ENCODE assay signal across 1 cellular context in the genomic region with DNA sequence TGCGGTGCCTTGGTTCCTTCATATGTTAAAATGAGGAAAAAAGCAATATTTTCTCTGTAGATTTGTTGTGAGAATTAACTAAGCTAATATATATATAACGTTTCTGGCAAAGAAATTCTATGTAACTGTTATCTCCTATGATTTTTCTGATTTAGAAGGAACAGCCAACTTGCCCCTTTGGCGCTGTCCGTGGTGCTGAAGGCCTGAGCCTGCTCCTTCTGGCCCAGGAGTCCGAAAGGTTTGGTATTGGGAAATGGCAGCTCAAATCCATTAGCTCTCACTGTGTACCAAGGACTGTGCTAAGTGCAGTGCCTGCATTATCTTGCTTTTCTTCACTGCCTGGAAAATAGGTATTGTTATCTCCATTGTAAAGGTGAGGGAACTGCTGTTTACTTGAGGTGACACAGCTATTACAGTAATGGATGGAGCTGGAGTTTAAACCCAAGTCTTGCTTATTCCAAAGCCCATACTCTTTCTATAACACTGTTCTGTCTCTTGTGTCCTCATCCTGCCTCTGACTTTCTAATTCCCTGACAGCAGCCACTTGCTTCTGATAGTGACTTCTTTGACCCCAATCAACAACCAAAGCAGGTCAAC.
TF ChIP-seq lines count a peak whose summit lies in the region.

No MANE protein-coding gene starts in this region.

TF ChIP-seq in GM23338, 12 proteins besides CTCF, POLR2A, EP300 and RAD21:
- TF ChIP-seq, protein P1, sequence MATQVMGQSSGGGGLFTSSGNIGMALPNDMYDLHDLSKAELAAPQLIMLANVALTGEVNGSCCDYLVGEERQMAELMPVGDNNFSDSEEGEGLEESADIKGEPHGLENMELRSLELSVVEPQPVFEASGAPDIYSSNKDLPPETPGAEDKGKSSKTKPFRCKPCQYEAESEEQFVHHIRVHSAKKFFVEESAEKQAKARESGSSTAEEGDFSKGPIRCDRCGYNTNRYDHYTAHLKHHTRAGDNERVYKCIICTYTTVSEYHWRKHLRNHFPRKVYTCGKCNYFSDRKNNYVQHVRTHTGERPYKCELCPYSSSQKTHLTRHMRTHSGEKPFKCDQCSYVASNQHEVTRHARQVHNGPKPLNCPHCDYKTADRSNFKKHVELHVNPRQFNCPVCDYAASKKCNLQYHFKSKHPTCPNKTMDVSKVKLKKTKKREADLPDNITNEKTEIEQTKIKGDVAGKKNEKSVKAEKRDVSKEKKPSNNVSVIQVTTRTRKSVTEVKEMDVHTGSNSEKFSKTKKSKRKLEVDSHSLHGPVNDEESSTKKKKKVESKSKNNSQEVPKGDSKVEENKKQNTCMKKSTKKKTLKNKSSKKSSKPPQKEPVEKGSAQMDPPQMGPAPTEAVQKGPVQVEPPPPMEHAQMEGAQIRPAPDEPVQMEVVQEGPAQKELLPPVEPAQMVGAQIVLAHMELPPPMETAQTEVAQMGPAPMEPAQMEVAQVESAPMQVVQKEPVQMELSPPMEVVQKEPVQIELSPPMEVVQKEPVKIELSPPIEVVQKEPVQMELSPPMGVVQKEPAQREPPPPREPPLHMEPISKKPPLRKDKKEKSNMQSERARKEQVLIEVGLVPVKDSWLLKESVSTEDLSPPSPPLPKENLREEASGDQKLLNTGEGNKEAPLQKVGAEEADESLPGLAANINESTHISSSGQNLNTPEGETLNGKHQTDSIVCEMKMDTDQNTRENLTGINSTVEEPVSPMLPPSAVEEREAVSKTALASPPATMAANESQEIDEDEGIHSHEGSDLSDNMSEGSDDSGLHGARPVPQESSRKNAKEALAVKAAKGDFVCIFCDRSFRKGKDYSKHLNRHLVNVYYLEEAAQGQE (IDR thresholded peaks at IDR 0.05; ENCODE audit: unreplicated experiment), result peak; percentile 96
- TF ChIP-seq JUNB (IDR thresholded peaks at IDR 0.05; ENCODE audit: unreplicated experiment), result no peak
- TF ChIP-seq, protein P2, sequence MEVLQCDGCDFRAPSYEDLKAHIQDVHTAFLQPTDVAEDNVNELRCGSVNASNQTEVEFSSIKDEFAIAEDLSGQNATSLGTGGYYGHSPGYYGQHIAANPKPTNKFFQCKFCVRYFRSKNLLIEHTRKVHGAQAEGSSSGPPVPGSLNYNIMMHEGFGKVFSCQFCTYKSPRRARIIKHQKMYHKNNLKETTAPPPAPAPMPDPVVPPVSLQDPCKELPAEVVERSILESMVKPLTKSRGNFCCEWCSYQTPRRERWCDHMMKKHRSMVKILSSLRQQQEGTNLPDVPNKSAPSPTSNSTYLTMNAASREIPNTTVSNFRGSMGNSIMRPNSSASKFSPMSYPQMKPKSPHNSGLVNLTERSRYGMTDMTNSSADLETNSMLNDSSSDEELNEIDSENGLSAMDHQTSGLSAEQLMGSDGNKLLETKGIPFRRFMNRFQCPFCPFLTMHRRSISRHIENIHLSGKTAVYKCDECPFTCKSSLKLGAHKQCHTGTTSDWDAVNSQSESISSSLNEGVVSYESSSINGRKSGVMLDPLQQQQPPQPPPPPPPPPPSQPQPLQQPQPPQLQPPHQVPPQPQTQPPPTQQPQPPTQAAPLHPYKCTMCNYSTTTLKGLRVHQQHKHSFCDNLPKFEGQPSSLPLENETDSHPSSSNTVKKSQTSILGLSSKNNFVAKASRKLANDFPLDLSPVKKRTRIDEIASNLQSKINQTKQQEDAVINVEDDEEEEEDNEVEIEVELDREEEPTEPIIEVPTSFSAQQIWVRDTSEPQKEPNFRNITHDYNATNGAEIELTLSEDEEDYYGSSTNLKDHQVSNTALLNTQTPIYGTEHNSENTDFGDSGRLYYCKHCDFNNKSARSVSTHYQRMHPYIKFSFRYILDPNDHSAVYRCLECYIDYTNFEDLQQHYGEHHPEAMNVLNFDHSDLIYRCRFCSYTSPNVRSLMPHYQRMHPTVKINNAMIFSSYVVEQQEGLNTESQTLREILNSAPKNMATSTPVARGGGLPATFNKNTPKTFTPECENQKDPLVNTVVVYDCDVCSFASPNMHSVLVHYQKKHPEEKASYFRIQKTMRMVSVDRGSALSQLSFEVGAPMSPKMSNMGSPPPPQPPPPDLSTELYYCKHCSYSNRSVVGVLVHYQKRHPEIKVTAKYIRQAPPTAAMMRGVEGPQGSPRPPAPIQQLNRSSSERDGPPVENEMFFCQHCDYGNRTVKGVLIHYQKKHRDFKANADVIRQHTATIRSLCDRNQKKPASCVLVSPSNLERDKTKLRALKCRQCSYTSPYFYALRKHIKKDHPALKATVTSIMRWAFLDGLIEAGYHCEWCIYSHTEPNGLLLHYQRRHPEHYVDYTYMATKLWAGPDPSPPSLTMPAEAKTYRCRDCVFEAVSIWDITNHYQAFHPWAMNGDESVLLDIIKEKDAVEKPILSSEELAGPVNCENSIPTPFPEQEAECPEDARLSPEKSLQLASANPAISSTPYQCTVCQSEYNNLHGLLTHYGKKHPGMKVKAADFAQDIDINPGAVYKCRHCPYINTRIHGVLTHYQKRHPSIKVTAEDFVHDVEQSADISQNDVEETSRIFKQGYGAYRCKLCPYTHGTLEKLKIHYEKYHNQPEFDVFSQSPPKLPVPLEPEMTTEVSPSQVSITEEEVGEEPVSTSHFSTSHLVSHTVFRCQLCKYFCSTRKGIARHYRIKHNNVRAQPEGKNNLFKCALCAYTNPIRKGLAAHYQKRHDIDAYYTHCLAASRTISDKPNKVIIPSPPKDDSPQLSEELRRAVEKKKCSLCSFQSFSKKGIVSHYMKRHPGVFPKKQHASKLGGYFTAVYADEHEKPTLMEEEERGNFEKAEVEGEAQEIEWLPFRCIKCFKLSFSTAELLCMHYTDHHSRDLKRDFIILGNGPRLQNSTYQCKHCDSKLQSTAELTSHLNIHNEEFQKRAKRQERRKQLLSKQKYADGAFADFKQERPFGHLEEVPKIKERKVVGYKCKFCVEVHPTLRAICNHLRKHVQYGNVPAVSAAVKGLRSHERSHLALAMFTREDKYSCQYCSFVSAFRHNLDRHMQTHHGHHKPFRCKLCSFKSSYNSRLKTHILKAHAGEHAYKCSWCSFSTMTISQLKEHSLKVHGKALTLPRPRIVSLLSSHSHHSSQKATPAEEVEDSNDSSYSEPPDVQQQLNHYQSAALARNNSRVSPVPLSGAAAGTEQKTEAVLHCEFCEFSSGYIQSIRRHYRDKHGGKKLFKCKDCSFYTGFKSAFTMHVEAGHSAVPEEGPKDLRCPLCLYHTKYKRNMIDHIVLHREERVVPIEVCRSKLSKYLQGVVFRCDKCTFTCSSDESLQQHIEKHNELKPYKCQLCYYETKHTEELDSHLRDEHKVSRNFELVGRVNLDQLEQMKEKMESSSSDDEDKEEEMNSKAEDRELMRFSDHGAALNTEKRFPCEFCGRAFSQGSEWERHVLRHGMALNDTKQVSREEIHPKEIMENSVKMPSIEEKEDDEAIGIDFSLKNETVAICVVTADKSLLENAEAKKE (CRISPR knock-in tag; IDR thresholded peaks at IDR 0.05), result no peak
